ENCODE assay signal across 10 cellular contexts in genomic region chr5:80204808-80205614, GRCh38. TPM values are rescaled to one million over a fixed set of nuclear protein-coding genes. Genes with fewer than 3 reads are reported as not detected.
DNase-seq lines count a peak whose midpoint lies in the region; ATAC-seq and TF ChIP-seq lines count a peak whose summit lies in the region.
"Had no signal": no experiment of that assay in that cellular context is flagged by ENCODE, and none has a peak within 500 bp of the region (broad histone marks: within the 10 kb centered on the region; RNA-seq: fewer than 3 reads in every experiment).

No MANE protein-coding gene starts in this region.

- H3K9me3 Mint-ChIP-seq in nephron progenitor cell, result peaks cover 8% of the 10 kb centered on the region

- no peak for TF ChIP-seq CTCF in nephron progenitor cell (IDR thresholded peaks at IDR 0.05)

- peak; percentile 82 for DNase-seq in GF-D8 (lab: John Stamatoyannopoulos, UW)
- peak; percentile 87 for DNase-seq in OCI-M2 (lab: John Stamatoyannopoulos, UW; ENCODE audit: unreplicated experiment)
- peak; percentile 13 for DNase-seq in dermis blood vessel endothelial cell
- DNase-seq in nephron progenitor cell, result no peak
- DNase-seq in inferior parietal cortex (ENCODE audit: extremely low spot score), result no peak
- DNase-seq: stimulated activated CD4-positive, alpha-beta T cell treated with anti-CD3 and anti-CD28 coated beads, Interleukin-4, amount 100 ng/mL, for 4 hours; WERI-Rb-1 had no signal

- H3K27ac Mint-ChIP-seq in nephron progenitor cell, result peak overlapping the region; percentile 70

- peaks cover 62% of the 10 kb centered on the region for H3K36me3 Mint-ChIP-seq in nephron progenitor cell (ENCODE audit: low read depth)

- H3K4me1 Mint-ChIP-seq in nephron progenitor cell, result peaks cover 29% of the 10 kb centered on the region

- peaks cover 2% of the 10 kb centered on the region for H3K27me3 Mint-ChIP-seq in nephron progenitor cell (ENCODE audit: low read depth, poor library complexity)

- H3K4me3 Mint-ChIP-seq in nephron progenitor cell, result no peak overlapping the region

- no peak for ATAC-seq in HG02678 (IDR thresholded peaks at IDR 0.05; ENCODE audit: unreplicated experiment)
- ATAC-seq in HG03280 (IDR thresholded peaks at IDR 0.05; ENCODE audit: unreplicated experiment), result no peak
- no peak for ATAC-seq in GM19023 (IDR thresholded peaks at IDR 0.05; ENCODE audit: unreplicated experiment)

RNA-seq across cellular contexts. Expression of gene SERINC5, which starts 50.8 kb away (rescaled TPM):
- total RNA-seq in dermis blood vessel endothelial cell, result 14.8 and 16.2 TPM in 2 replicates

Comparison
In these comparisons a context has a peak if more than half of its experiments do, and no peak if none do; other contexts are left out.
1. DNase-seq: peak in GF-D8 (single experiment), OCI-M2 (single experiment) and dermis blood vessel endothelial cell (single experiment); none in nephron progenitor cell (single experiment) and inferior parietal cortex (single experiment).